In genomic region chr1:239735081-239735480, GRCh38 we compare ENCODE assay signal across 24 cellular contexts.
"Had no signal": no experiment of that assay in that cellular context is flagged by ENCODE, and none has a peak within 500 bp of the region (broad histone marks: within the 10 kb centered on the region; RNA-seq: fewer than 3 reads in every experiment).

No MANE protein-coding gene starts in this region.

- H3K27ac ChIP-seq: adrenal gland, KMS-11, RWPE1, SJSA1 had no signal

- H3K36me3 ChIP-seq: adrenal gland, SJSA1 had no signal

- H3K27me3 ChIP-seq: adrenal gland, SJSA1 had no signal

- H3K4me1 ChIP-seq: adrenal gland, SJSA1 had no signal

- H3K36me3 Mint-ChIP-seq: WTC11 had no signal

- H3K9me3 Mint-ChIP-seq: WTC11 had no signal

- H3K27me3 Mint-ChIP-seq: activated naive CD8-positive, alpha-beta T cell treated with anti-CD3 and anti-CD28 coated beads, Interleukin-2, amount 10 ng/mL, durations not matched to agents 7 days and 5 days had no signal

- DNase-seq: activated CD4-positive, alpha-beta T cell treated with anti-CD3 and anti-CD28 coated beads for 48 hours; activated CD4-positive, alpha-beta T cell treated with anti-CD3 and anti-CD28 coated beads, Interleukin-2, amount 50 U/mL, for 4 hours; activated CD4-positive, CD25-positive, alpha-beta regulatory T cell treated with anti-CD3 and anti-CD28 coated beads, Interleukin-2, amount 50 U/mL, for 72 hours; activated CD8-positive, alpha-beta memory T cell treated with anti-CD3 and anti-CD28 coated beads, Interleukin-2, amount 50 U/mL, for 48 hours; activated CD8-positive, alpha-beta T cell treated with anti-CD3 and anti-CD28 coated beads, Interleukin-2, amount 10 ng/mL, durations not matched to agents 7 days and 5 days; activated naive CD4-positive, alpha-beta T cell treated with anti-CD3 and anti-CD28 coated beads, Interleukin-2, amount 50 U/mL, for 16 hours; activated naive CD8-positive, alpha-beta T cell treated with anti-CD3 and anti-CD28 coated beads, Interleukin-2, amount 10 ng/mL, durations not matched to agents 7 days and 5 days; activated T-cell treated with anti-CD3 and anti-CD28 coated beads, Interleukin-2, amount 50 U/mL, for 1 hour; adrenal gland; cerebellar nuclear complex; NCI-H1105; NCI-H1436; NCI-H1694 treated with DMSO at 0.1 percent for 48 hours; NCI-H2029 treated with DMSO at 0.1 percent for 48 hours; NCI-H524; NK-92 treated with Interleukin-12 subunit alpha and Interleukin-12 subunit beta, amount 100 ng/mL, for 24 hours; OCI-M1; SHP77; T1000 had no signal

- H3K9me3 ChIP-seq: adrenal gland, SJSA1 had no signal

- H3K4me3 Mint-ChIP-seq: activated CD8-positive, alpha-beta T cell treated with anti-CD3 and anti-CD28 coated beads, Interleukin-2, amount 10 ng/mL, durations not matched to agents 7 days and 5 days; activated naive CD8-positive, alpha-beta T cell treated with anti-CD3 and anti-CD28 coated beads, Interleukin-2, amount 10 ng/mL, durations not matched to agents 7 days and 5 days; WTC11 had no signal

- H3K4me2 ChIP-seq: KMS-11 had no signal

- H3K4me3 ChIP-seq: adrenal gland, SJSA1 had no signal

- H3K27ac Mint-ChIP-seq: activated CD8-positive, alpha-beta T cell treated with anti-CD3 and anti-CD28 coated beads, Interleukin-2, amount 10 ng/mL, durations not matched to agents 7 days and 5 days; activated naive CD8-positive, alpha-beta T cell treated with anti-CD3 and anti-CD28 coated beads, Interleukin-2, amount 10 ng/mL, durations not matched to agents 7 days and 5 days; WTC11 had no signal

- ATAC-seq: activated CD8-positive, alpha-beta T cell treated with anti-CD3 and anti-CD28 coated beads, Interleukin-2, amount 10 ng/mL, durations not matched to agents 7 days and 5 days; Panc1; WTC11 had no signal

- H3K9ac ChIP-seq: KMS-11 had no signal
